In genomic region chr9:13705913-13706312, GRCh38 we compare ENCODE assay signal across 13 cellular contexts.
DNase-seq lines count a peak whose midpoint lies in the region; ATAC-seq and TF ChIP-seq lines count a peak whose summit lies in the region.
"Had no signal": no experiment of that assay in that cellular context is flagged by ENCODE, and none has a peak within 500 bp of the region (broad histone marks: within the 10 kb centered on the region; RNA-seq: fewer than 3 reads in every experiment).

No MANE protein-coding gene starts in this region.

- DNase-seq in AG10803 (ENCODE audit: low read depth) (peak; percentile 72), SK-N-DZ (ENCODE audit: low spot score) (peak; percentile 43), fibroblast of the conjunctiva (ENCODE audit: low read depth) (peak; percentile 83), neuronal stem cell (ENCODE audit: low spot score) (no peak), NOMO-1 treated with DMSO at 0.1 percent for 48 hours (lab: John Stamatoyannopoulos, UW; ENCODE audit: unreplicated experiment) (no peak), kidney glomerular epithelial cell (lab: John Stamatoyannopoulos, UW) (no peak), prostate gland (ENCODE audit: low spot score) (no peak)
- DNase-seq: amygdala; stimulated activated CD4-positive, alpha-beta T cell treated with anti-CD3 and anti-CD28 coated beads, Interleukin-4, amount 100 ng/mL, for 4 hours; T1000 had no signal

- no peak overlapping the region for H3K14ac ChIP-seq in neuronal stem cell (ENCODE audit: low read length)

- TF ChIP-seq POLR2A in prostate gland (IDR thresholded peaks at IDR 0.05) = no peak

- H2BK120ac ChIP-seq in neuronal stem cell (ENCODE audit: low read depth, low read length) = no peak overlapping the region

- TF ChIP-seq CTCF in AG10803 (conservative IDR thresholded peaks at IDR 0.05; ENCODE audit: low read length) (no peak), prostate gland (IDR thresholded peaks at IDR 0.05) (no peak)

- no peak overlapping the region for H3K4me2 ChIP-seq in neuronal stem cell (ENCODE audit: insufficient read depth, low read length, poor library complexity, severe bottlenecking)

- no peak overlapping the region for H3K23ac ChIP-seq in neuronal stem cell (ENCODE audit: low read depth, low read length, poor library complexity)

- H3K36me3 ChIP-seq in neuronal stem cell (replicated peaks in 1 of 2; ENCODE audit: control insufficient read depth in 2 of 2, insufficient read depth in 2 of 2, low read length in 2 of 2) (no peaks in the 10 kb centered on the region), prostate gland (no peaks in the 10 kb centered on the region)
- H3K36me3 ChIP-seq: suprapubic skin had no signal

- ATAC-seq in GM18870 (IDR thresholded peaks at IDR 0.05; ENCODE audit: unreplicated experiment) = no peak
- ATAC-seq: HCT116 had no signal

- peak overlapping the region; percentile 35 for H3K27ac ChIP-seq in neuronal stem cell (replicated peaks; ENCODE audit: low read length)
- no peak overlapping the region for H3K27ac ChIP-seq in prostate gland
- H3K27ac ChIP-seq: suprapubic skin had no signal

- H2BK12ac ChIP-seq in neuronal stem cell (ENCODE audit: low read length) = no peak overlapping the region

- peak overlapping the region; percentile 55 for H2AFZ ChIP-seq in neuronal stem cell (ENCODE audit: low read length)

- H3K27me3 ChIP-seq in neuronal stem cell (ENCODE audit: control insufficient read depth in 3 of 3, insufficient read depth in 3 of 3, low read depth in 1 of 3, low read length in 3 of 3) (no peaks in the 10 kb centered on the region), prostate gland (replicated peaks; ENCODE audit: insufficient read depth) (no peaks in the 10 kb centered on the region)
- H3K27me3 ChIP-seq: suprapubic skin had no signal

- H3K4me3 ChIP-seq in AG10803 (ENCODE audit: low read length) (no peak overlapping the region), neuronal stem cell (ENCODE audit: low read length in 2 of 2) (no peak overlapping the region), prostate gland (no peak overlapping the region)
- H3K4me3 ChIP-seq: suprapubic skin had no signal

- no peak overlapping the region for H2AK5ac ChIP-seq in neuronal stem cell (ENCODE audit: low read depth, low read length)

- H3K9ac ChIP-seq in neuronal stem cell (ENCODE audit: low read depth, low read length, poor library complexity) = no peak overlapping the region

- no peak overlapping the region for H4K8ac ChIP-seq in neuronal stem cell (ENCODE audit: low read depth, low read length)

- H3K18ac ChIP-seq in neuronal stem cell (ENCODE audit: low read length) = no peak overlapping the region

- no peak overlapping the region for H2BK5ac ChIP-seq in neuronal stem cell (ENCODE audit: low read length)

- H4K91ac ChIP-seq in neuronal stem cell (ENCODE audit: low read depth, low read length, poor library complexity) = no peak overlapping the region

- H3K79me1 ChIP-seq in neuronal stem cell (ENCODE audit: low read depth, low read length) = no peaks in the 10 kb centered on the region

- no peak overlapping the region for H2BK15ac ChIP-seq in neuronal stem cell (ENCODE audit: low read length)

- WGBS in neuronal stem cell (ENCODE audit: extremely low coverage in 2 of 2, insufficient read length in 2 of 2, insufficient replicate concordance in 1 of 2), 2 donors = no CpG with 5 or more reads among the region's 6 CpGs
- WGBS in prostate gland = 62% methylated on average over 6 of the region's 6 CpGs

- H3K9me3 ChIP-seq in neuronal stem cell (replicated peaks in 1 of 2; ENCODE audit: control insufficient read depth in 2 of 2, insufficient read depth in 1 of 2, low read depth in 1 of 2, low read length in 2 of 2) (peaks cover 0 to 8% of the 10 kb centered on the region in 2 donors), prostate gland (no peaks in the 10 kb centered on the region)
- H3K9me3 ChIP-seq: suprapubic skin had no signal

- H3K4ac ChIP-seq in neuronal stem cell (ENCODE audit: low read length) = no peak overlapping the region

- intact Hi-C loops in prostate gland (cut with DNase I) = no loop called here

- H3K4me1 ChIP-seq in neuronal stem cell (ENCODE audit: control insufficient read depth in 2 of 2, insufficient read depth in 1 of 2, low read depth in 1 of 2, low read length in 2 of 2) (peaks cover 0 to 3% of the 10 kb centered on the region in 2 donors), prostate gland (replicated peaks) (no peaks in the 10 kb centered on the region)

Comparison
In these comparisons a context has a peak if more than half of its experiments do, and no peak if none do; other contexts are left out.
1. DNase-seq: peak in AG10803 (single experiment), SK-N-DZ (single experiment) and fibroblast of the conjunctiva (single experiment); none in neuronal stem cell (single experiment), NOMO-1 treated with DMSO at 0.1 percent for 48 hours (single experiment), kidney glomerular epithelial cell (single experiment) and prostate gland (single experiment).